In genomic region chr9:91646702-91647101, GRCh38 we compare ENCODE assay signal across 7 cellular contexts.
"Had no signal": no experiment of that assay in that cellular context is flagged by ENCODE, and none has a peak within 500 bp of the region (broad histone marks: within the 10 kb centered on the region; RNA-seq: fewer than 3 reads in every experiment).

No MANE protein-coding gene starts in this region.

- DNase-seq: IMR-90, KBM-7, KG1 had no signal

- H3K27ac Mint-ChIP-seq: IgD-negative memory B cell had no signal

- H3K9me3 Mint-ChIP-seq: IgD-negative memory B cell had no signal

- FAIRE-seq: HepG2, HTR-8/SVneo had no signal

- H3K27ac ChIP-seq: HL-60 had no signal
